Comparison of ENCODE assay signal across 6 cellular contexts in the genomic region with DNA sequence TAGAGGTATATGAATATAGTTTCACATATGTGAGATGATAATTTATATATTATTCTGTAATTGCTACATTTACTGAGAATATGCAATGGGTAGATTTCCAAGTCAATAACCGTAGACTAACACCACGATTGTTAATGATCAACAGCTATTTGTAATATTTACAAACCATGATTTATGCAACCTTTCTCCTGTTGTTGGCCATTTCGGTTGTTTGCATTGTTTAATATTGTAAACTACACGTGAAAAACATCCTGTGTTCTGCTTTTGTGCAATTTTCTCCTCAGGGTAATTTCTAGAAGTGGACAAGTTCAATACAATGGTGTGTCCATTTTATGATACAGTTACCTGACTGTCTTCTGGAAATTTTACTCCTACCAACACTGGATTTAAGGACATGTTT.
"Had no signal": no experiment of that assay in that cellular context is flagged by ENCODE, and none has a peak within 500 bp of the region (broad histone marks: within the 10 kb centered on the region; RNA-seq: fewer than 3 reads in every experiment).

No MANE protein-coding gene starts in this region.

- H3K4me3 ChIP-seq: GM23338 had no signal

- DNase-seq: H9, HCEC 1CT had no signal

- ATAC-seq: GM23338 had no signal

- H3K4me2 ChIP-seq: GM23338 had no signal

- FAIRE-seq: H1, H54, HTR-8/SVneo had no signal

- H2AFZ ChIP-seq: GM23338 had no signal
